ENCODE assay signal across 30 cellular contexts in the genomic region with DNA sequence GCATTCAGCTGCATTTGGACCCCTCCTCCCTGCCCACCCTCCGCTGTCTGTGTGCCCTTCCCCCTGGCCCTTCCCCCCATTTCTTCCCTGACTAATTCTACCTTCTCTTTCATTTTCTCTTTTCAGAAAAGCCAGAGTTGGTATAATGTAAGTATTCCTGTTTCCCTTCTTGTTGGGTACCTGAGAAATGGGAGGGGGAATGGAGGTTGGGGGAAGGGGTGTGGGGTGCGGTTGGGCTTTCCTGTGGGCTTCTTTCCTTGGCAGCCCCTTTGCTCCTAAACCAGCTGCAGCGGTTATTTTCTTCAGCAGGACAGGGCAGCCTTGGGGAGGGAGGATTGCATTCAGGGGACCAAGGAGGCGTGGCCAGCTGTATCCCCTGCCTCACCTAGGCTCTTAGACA.
"Had no signal": no experiment of that assay in that cellular context is flagged by ENCODE, and none has a peak within 500 bp of the region (broad histone marks: within the 10 kb centered on the region; RNA-seq: fewer than 3 reads in every experiment).

No MANE protein-coding gene starts in this region.

- DNase-seq: activated CD4-positive, alpha-beta T cell treated with anti-CD3 and anti-CD28 coated beads for 1 hour; activated CD4-positive, alpha-beta T cell treated with anti-CD3 and anti-CD28 coated beads, Interleukin-2, amount 10 ng/mL, durations not matched to agents 24 days and 14 days; activated CD4-positive, alpha-beta T cell treated with anti-CD3 and anti-CD28 coated beads, Interleukin-2, amount 50 U/mL, for 4 hours; activated CD4-positive, CD25-positive, alpha-beta regulatory T cell; activated CD8-positive, alpha-beta T cell treated with anti-CD3 and anti-CD28 coated beads for 36 hours; activated effector memory CD4-positive, alpha-beta T cell treated with anti-CD3 and anti-CD28 coated beads, Interleukin-2, amount 50 U/mL, for 16 hours; activated naive CD4-positive, alpha-beta T cell; activated naive CD4-positive, alpha-beta T cell treated with anti-CD3 and anti-CD28 coated beads, Interleukin-2, amount 50 U/mL, for 16 hours; activated naive CD8-positive, alpha-beta T cell treated with anti-CD3 and anti-CD28 coated beads for 36 hours; activated T-cell treated with anti-CD3 and anti-CD28 coated beads, Interleukin-2, amount 50 U/mL, for 1 hour; activated T-cell treated with anti-CD3 and anti-CD28 coated beads, Interleukin-2, amount 50 U/mL, for 72 hours; amniotic stem cell; aorta; brain microvascular endothelial cell; central memory CD4-positive, alpha-beta T cell; NCI-H1092 treated with DMSO at 0.1 percent for 48 hours; NCI-H1417 treated with DMSO at 0.1 percent for 48 hours; NCI-H187 treated with DMSO at 0.1 percent for 48 hours; NCI-H2081; NCI-H226; NCI-H446 treated with DMSO at 0.1 percent for 48 hours; NCI-H69; NK-92 treated with Interleukin-12 subunit alpha and Interleukin-12 subunit beta, amount 100 ng/mL, for 24 hours; OCI-M1; Right ventricle myocardium superior; T1000; WERI-Rb-1 had no signal

- FAIRE-seq: colon had no signal

- H3K27ac ChIP-seq: brain microvascular endothelial cell, SK-N-MC, WERI-Rb-1 had no signal

- H3K4me3 ChIP-seq: SK-N-MC had no signal

- H3K36me3 ChIP-seq: brain microvascular endothelial cell had no signal

- H3K27me3 ChIP-seq: brain microvascular endothelial cell had no signal

- ATAC-seq: activated CD8-positive, alpha-beta T cell treated with anti-CD3 and anti-CD28 coated beads for 36 hours; activated T-cell treated with anti-CD3 and anti-CD28 coated beads, Interleukin-2, amount 50 U/mL, for 72 hours; activated T-helper 17 cell treated with anti-CD3 and anti-CD28 coated beads, Interleukin-2, amount 50 U/mL, for 72 hours had no signal
